In genomic region chr4:40530961-40531635, GRCh38 we compare ENCODE assay signal across 1 cellular context.
TF ChIP-seq lines count a peak whose summit lies in the region.

No MANE protein-coding gene starts in this region.

TF ChIP-seq in K562, 482 proteins besides CTCF, POLR2A, EP300 and RAD21 (continued from another document and continues in another):
- TF ChIP-seq, protein P1, sequence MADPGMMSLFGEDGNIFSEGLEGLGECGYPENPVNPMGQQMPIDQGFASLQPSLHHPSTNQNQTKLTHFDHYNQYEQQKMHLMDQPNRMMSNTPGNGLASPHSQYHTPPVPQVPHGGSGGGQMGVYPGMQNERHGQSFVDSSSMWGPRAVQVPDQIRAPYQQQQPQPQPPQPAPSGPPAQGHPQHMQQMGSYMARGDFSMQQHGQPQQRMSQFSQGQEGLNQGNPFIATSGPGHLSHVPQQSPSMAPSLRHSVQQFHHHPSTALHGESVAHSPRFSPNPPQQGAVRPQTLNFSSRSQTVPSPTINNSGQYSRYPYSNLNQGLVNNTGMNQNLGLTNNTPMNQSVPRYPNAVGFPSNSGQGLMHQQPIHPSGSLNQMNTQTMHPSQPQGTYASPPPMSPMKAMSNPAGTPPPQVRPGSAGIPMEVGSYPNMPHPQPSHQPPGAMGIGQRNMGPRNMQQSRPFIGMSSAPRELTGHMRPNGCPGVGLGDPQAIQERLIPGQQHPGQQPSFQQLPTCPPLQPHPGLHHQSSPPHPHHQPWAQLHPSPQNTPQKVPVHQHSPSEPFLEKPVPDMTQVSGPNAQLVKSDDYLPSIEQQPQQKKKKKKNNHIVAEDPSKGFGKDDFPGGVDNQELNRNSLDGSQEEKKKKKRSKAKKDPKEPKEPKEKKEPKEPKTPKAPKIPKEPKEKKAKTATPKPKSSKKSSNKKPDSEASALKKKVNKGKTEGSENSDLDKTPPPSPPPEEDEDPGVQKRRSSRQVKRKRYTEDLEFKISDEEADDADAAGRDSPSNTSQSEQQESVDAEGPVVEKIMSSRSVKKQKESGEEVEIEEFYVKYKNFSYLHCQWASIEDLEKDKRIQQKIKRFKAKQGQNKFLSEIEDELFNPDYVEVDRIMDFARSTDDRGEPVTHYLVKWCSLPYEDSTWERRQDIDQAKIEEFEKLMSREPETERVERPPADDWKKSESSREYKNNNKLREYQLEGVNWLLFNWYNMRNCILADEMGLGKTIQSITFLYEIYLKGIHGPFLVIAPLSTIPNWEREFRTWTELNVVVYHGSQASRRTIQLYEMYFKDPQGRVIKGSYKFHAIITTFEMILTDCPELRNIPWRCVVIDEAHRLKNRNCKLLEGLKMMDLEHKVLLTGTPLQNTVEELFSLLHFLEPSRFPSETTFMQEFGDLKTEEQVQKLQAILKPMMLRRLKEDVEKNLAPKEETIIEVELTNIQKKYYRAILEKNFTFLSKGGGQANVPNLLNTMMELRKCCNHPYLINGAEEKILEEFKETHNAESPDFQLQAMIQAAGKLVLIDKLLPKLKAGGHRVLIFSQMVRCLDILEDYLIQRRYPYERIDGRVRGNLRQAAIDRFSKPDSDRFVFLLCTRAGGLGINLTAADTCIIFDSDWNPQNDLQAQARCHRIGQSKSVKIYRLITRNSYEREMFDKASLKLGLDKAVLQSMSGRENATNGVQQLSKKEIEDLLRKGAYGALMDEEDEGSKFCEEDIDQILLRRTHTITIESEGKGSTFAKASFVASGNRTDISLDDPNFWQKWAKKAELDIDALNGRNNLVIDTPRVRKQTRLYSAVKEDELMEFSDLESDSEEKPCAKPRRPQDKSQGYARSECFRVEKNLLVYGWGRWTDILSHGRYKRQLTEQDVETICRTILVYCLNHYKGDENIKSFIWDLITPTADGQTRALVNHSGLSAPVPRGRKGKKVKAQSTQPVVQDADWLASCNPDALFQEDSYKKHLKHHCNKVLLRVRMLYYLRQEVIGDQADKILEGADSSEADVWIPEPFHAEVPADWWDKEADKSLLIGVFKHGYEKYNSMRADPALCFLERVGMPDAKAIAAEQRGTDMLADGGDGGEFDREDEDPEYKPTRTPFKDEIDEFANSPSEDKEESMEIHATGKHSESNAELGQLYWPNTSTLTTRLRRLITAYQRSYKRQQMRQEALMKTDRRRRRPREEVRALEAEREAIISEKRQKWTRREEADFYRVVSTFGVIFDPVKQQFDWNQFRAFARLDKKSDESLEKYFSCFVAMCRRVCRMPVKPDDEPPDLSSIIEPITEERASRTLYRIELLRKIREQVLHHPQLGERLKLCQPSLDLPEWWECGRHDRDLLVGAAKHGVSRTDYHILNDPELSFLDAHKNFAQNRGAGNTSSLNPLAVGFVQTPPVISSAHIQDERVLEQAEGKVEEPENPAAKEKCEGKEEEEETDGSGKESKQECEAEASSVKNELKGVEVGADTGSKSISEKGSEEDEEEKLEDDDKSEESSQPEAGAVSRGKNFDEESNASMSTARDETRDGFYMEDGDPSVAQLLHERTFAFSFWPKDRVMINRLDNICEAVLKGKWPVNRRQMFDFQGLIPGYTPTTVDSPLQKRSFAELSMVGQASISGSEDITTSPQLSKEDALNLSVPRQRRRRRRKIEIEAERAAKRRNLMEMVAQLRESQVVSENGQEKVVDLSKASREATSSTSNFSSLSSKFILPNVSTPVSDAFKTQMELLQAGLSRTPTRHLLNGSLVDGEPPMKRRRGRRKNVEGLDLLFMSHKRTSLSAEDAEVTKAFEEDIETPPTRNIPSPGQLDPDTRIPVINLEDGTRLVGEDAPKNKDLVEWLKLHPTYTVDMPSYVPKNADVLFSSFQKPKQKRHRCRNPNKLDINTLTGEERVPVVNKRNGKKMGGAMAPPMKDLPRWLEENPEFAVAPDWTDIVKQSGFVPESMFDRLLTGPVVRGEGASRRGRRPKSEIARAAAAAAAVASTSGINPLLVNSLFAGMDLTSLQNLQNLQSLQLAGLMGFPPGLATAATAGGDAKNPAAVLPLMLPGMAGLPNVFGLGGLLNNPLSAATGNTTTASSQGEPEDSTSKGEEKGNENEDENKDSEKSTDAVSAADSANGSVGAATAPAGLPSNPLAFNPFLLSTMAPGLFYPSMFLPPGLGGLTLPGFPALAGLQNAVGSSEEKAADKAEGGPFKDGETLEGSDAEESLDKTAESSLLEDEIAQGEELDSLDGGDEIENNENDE (IDR thresholded peaks at IDR 0.05; ENCODE audit: low read depth, low read length), result no peak
- TF ChIP-seq WHSC1 (IDR thresholded peaks at IDR 0.05; ENCODE audit: low read length) (no peak), PRDM10 (IDR thresholded peaks at IDR 0.05; ENCODE audit: partially characterized antibody) (no peak), IFI16 (CRISPR knock-in tag; IDR thresholded peaks at IDR 0.05) (no peak), UBTF (IDR thresholded peaks at IDR 0.05; ENCODE audit: borderline replicate concordance in 1 of 2, low read depth in 2 of 2, low read length in 2 of 2) (0 out of 4 replicates have a peak, but pooled peaks of 1 of the 2 experiments have one; percentile 19), ARID3B (CRISPR knock-in tag; IDR thresholded peaks at IDR 0.05; ENCODE audit: borderline replicate concordance) (no peak), NFE2 (IDR thresholded peaks at IDR 0.05; ENCODE audit: low read depth) (0 out of 2 replicates have a peak, but pooled peaks have one; percentile 21), ZBTB8A (IDR thresholded peaks at IDR 0.05; ENCODE audit: partially characterized antibody) (no peak), MAFG (tag; conservative IDR thresholded peaks at IDR 0.05) (no peak; the same call in 1 of the 2 replicates), ZNF282 (CRISPR knock-in tag; IDR thresholded peaks at IDR 0.05) (no peak), ATF3 (IDR thresholded peaks at IDR 0.05) (peak; percentile 10; the same call in 1 of the 2 replicates), ATF3 (CRISPR knock-in tag; conservative IDR thresholded peaks at IDR 0.05) (no peak)
- TF ChIP-seq, protein P2, sequence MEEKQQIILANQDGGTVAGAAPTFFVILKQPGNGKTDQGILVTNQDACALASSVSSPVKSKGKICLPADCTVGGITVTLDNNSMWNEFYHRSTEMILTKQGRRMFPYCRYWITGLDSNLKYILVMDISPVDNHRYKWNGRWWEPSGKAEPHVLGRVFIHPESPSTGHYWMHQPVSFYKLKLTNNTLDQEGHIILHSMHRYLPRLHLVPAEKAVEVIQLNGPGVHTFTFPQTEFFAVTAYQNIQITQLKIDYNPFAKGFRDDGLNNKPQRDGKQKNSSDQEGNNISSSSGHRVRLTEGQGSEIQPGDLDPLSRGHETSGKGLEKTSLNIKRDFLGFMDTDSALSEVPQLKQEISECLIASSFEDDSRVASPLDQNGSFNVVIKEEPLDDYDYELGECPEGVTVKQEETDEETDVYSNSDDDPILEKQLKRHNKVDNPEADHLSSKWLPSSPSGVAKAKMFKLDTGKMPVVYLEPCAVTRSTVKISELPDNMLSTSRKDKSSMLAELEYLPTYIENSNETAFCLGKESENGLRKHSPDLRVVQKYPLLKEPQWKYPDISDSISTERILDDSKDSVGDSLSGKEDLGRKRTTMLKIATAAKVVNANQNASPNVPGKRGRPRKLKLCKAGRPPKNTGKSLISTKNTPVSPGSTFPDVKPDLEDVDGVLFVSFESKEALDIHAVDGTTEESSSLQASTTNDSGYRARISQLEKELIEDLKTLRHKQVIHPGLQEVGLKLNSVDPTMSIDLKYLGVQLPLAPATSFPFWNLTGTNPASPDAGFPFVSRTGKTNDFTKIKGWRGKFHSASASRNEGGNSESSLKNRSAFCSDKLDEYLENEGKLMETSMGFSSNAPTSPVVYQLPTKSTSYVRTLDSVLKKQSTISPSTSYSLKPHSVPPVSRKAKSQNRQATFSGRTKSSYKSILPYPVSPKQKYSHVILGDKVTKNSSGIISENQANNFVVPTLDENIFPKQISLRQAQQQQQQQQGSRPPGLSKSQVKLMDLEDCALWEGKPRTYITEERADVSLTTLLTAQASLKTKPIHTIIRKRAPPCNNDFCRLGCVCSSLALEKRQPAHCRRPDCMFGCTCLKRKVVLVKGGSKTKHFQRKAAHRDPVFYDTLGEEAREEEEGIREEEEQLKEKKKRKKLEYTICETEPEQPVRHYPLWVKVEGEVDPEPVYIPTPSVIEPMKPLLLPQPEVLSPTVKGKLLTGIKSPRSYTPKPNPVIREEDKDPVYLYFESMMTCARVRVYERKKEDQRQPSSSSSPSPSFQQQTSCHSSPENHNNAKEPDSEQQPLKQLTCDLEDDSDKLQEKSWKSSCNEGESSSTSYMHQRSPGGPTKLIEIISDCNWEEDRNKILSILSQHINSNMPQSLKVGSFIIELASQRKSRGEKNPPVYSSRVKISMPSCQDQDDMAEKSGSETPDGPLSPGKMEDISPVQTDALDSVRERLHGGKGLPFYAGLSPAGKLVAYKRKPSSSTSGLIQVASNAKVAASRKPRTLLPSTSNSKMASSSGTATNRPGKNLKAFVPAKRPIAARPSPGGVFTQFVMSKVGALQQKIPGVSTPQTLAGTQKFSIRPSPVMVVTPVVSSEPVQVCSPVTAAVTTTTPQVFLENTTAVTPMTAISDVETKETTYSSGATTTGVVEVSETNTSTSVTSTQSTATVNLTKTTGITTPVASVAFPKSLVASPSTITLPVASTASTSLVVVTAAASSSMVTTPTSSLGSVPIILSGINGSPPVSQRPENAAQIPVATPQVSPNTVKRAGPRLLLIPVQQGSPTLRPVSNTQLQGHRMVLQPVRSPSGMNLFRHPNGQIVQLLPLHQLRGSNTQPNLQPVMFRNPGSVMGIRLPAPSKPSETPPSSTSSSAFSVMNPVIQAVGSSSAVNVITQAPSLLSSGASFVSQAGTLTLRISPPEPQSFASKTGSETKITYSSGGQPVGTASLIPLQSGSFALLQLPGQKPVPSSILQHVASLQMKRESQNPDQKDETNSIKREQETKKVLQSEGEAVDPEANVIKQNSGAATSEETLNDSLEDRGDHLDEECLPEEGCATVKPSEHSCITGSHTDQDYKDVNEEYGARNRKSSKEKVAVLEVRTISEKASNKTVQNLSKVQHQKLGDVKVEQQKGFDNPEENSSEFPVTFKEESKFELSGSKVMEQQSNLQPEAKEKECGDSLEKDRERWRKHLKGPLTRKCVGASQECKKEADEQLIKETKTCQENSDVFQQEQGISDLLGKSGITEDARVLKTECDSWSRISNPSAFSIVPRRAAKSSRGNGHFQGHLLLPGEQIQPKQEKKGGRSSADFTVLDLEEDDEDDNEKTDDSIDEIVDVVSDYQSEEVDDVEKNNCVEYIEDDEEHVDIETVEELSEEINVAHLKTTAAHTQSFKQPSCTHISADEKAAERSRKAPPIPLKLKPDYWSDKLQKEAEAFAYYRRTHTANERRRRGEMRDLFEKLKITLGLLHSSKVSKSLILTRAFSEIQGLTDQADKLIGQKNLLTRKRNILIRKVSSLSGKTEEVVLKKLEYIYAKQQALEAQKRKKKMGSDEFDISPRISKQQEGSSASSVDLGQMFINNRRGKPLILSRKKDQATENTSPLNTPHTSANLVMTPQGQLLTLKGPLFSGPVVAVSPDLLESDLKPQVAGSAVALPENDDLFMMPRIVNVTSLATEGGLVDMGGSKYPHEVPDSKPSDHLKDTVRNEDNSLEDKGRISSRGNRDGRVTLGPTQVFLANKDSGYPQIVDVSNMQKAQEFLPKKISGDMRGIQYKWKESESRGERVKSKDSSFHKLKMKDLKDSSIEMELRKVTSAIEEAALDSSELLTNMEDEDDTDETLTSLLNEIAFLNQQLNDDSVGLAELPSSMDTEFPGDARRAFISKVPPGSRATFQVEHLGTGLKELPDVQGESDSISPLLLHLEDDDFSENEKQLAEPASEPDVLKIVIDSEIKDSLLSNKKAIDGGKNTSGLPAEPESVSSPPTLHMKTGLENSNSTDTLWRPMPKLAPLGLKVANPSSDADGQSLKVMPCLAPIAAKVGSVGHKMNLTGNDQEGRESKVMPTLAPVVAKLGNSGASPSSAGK (IDR thresholded peaks at IDR 0.05), result no peak
